ENCODE assay signal across 8 cellular contexts in the genomic region with DNA sequence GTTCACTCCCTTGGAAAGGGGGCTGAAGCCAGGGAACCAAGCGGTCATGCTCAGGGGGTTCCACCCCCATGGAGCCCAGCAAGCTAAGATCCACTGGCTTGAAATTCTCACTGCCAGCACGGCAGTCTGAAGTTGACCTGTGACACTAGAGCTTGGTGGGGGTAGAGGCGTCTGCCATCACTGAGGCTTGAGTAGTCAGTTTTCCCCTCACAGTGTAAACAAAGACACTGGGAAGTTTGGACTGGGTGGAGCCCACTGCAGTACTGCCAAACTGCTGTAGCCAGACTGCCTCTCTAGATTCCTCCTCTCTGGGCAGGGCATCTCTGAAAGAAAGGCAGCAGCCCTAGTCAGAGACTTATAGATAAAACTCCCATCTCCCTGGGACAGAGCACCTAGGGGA.
A peak's percentile ranks its signal among the peaks of the same experiment; 100 is the strongest.
DNase-seq lines count a peak whose midpoint lies in the region; ATAC-seq, FAIRE-seq and TF ChIP-seq lines count a peak whose summit lies in the region.
"Not testable (repeated sequence)": the region's sequence is repeated elsewhere in the genome, so short reads cannot be mapped to it uniquely, and the experiment has no call there.

No MANE protein-coding gene starts in this region.

- peaks cover 38% of the 10 kb centered on the region for H3K4me1 ChIP-seq in IMR-90 (ENCODE audit: control insufficient read depth, insufficient read depth, low read length)
- H3K4me1 ChIP-seq in HepG2 (ENCODE audit: insufficient read depth, low read length), result peaks cover 67% of the 10 kb centered on the region
- H3K4me1 ChIP-seq in trophoblast cell (ENCODE audit: control insufficient read depth in 1 of 2, insufficient read depth in 2 of 2, low read length in 2 of 2), result peaks cover 20 to 36% of the 10 kb centered on the region in 2 experiments
- H3K4me1 ChIP-seq in vagina, result peaks cover 22% of the 10 kb centered on the region

- H2BK12ac ChIP-seq in trophoblast cell (ENCODE audit: low read length), result peak overlapping the region; percentile 91

- TF ChIP-seq POLR2A in IMR-90 (IDR thresholded peaks at IDR 0.05; ENCODE audit: low read depth, low read length); HepG2 (IDR thresholded peaks at IDR 0.05; ENCODE audit: insufficient read depth in 1 of 2, low read depth in 2 of 2, low read length in 2 of 2); vagina (IDR thresholded peaks at IDR 0.05): not testable (repeated sequence)

- H2BK20ac ChIP-seq in IMR-90 (ENCODE audit: low read depth, low read length), result peak overlapping the region; percentile 99

- H2BK5ac ChIP-seq in IMR-90 (ENCODE audit: low read depth, low read length, poor library complexity, severe bottlenecking) (peak overlapping the region; percentile 99), trophoblast cell (ENCODE audit: low read depth, low read length, poor library complexity) (peak overlapping the region; percentile 22)

- not testable (repeated sequence) for H4K20me1 ChIP-seq in IMR-90 (ENCODE audit: insufficient read depth, low read length); HepG2 (ENCODE audit: insufficient read depth, low read length)

- peak overlapping the region; percentile 33 for H2AK9ac ChIP-seq in IMR-90 (replicated peaks; ENCODE audit: low read depth, low read length, poor library complexity)

- H3K4me2 ChIP-seq in IMR-90 (ENCODE audit: low read depth, low read length); HepG2 (ENCODE audit: low read depth, low read length); trophoblast cell (ENCODE audit: low read length): not testable (repeated sequence)

- FAIRE-seq in HepG2 (lab: Jason Lieb, UNC), result not testable (repeated sequence)

- not testable (repeated sequence) for H3K9me3 ChIP-seq in IMR-90 (ENCODE audit: control insufficient read depth, insufficient read depth, low read length); HepG2 (ENCODE audit: low read length); trophoblast cell (ENCODE audit: insufficient read depth, low read depth, low read length); vagina

- H3K4ac ChIP-seq in IMR-90 (ENCODE audit: low read depth, low read length) (peak overlapping the region; percentile 100), trophoblast cell (ENCODE audit: low read depth, low read length) (peak overlapping the region; percentile 40)

- DNase-seq in Daoy (ENCODE audit: low read depth) (peak; percentile 22), IMR-90 (peak; percentile 61), RPMI7951 (ENCODE audit: low read depth) (peak; percentile 29), cardiac fibroblast (ENCODE audit: low read depth in 2 of 2) (peak; percentile 27 to 59), fibroblast of mammary gland (ENCODE audit: low read depth) (peak; percentile 45), HepG2 (ENCODE audit: low spot score) (peak; percentile 70)
- not testable (repeated sequence) for DNase-seq in trophoblast cell; vagina (ENCODE audit: extremely low spot score in 2 of 2)

- peak overlapping the region; percentile 80 for H3K27ac ChIP-seq in IMR-90 (ENCODE audit: insufficient read depth, low read length)
- peak overlapping the region; percentile 69 for H3K27ac ChIP-seq in HepG2 (ENCODE audit: extremely low read length, insufficient read depth, low read length)
- not testable (repeated sequence) for H3K27ac ChIP-seq in trophoblast cell (ENCODE audit: low read depth, low read length)
- H3K27ac ChIP-seq in vagina, result peak overlapping the region; percentile 53

- H3K23ac ChIP-seq in IMR-90 (ENCODE audit: low read depth, low read length), result peak overlapping the region; percentile 93
- not testable (repeated sequence) for H3K23ac ChIP-seq in trophoblast cell (ENCODE audit: low read length)

- not testable (repeated sequence) for H3K4me3 ChIP-seq in IMR-90 (ENCODE audit: insufficient read depth, low read depth, low read length); cardiac fibroblast (replicated peaks in 1 of 2; ENCODE audit: low read depth in 2 of 2, low read length in 2 of 2); fibroblast of mammary gland (ENCODE audit: control insufficient read depth, low read depth, low read length); HepG2 (replicated peaks in 1 of 3; ENCODE audit: insufficient read depth in 1 of 3, low read depth in 2 of 3, low read length in 3 of 3); trophoblast cell (ENCODE audit: low read depth, low read length); vagina

- peak overlapping the region; percentile 97 for H3K18ac ChIP-seq in IMR-90 (ENCODE audit: low read depth, low read length)
- peak overlapping the region; percentile 63 for H3K18ac ChIP-seq in trophoblast cell (ENCODE audit: low read length)

- H2BK15ac ChIP-seq in IMR-90 (ENCODE audit: low read depth, low read length), result peak overlapping the region; percentile 96; the same call in 2 of the 3 replicates

- H3K79me2 ChIP-seq in HepG2 (ENCODE audit: insufficient read depth, low read length); trophoblast cell (ENCODE audit: control insufficient read depth, insufficient read depth, low read length, poor library complexity): not testable (repeated sequence)

- WGBS in IMR-90 (ENCODE audit: extremely low coverage in 2 of 2, insufficient read length in 1 of 2), 2 experiments, result no CpG with 5 or more reads among the region's 3 CpGs
- 20% methylated on average over 1 of the region's 3 CpGs for WGBS in HepG2 (ENCODE audit: low lambda C conversion rate)
- WGBS in trophoblast cell (ENCODE audit: extremely low coverage, insufficient coverage, insufficient read length), result no CpG with 5 or more reads among the region's 3 CpGs

- H3K9me1 ChIP-seq in IMR-90 (ENCODE audit: insufficient read depth, low read length), result peaks cover 29% of the 10 kb centered on the region

- peak overlapping the region; percentile 64 for H2AFZ ChIP-seq in IMR-90 (replicated peaks; ENCODE audit: low read length, poor library complexity)
- not testable (repeated sequence) for H2AFZ ChIP-seq in HepG2 (ENCODE audit: low read length); trophoblast cell (ENCODE audit: insufficient read depth, low read length, poor library complexity)

- H3K14ac ChIP-seq in IMR-90 (replicated peaks; ENCODE audit: low read depth, low read length), result peak overlapping the region; percentile 83
- H3K14ac ChIP-seq in trophoblast cell (ENCODE audit: low read length), result peak overlapping the region; percentile 53

- POLR2A ChIA-PET in IMR-90 (lab: Charles Lee; ENCODE audit: unreplicated experiment), result not testable (repeated sequence)
- POLR2A ChIA-PET in HepG2 (lab: Yijun Ruan, JAX), result interaction anchor here (0.8 to 1.5 kb wide), 4 partner anchors 10 to 1006 kb away, joined by 3 to 4 read pairs (median 3); no protein-coding TSS in a partner anchor

- H3K9ac ChIP-seq in IMR-90 (ENCODE audit: low read depth, low read length); trophoblast cell (ENCODE audit: low read length): not testable (repeated sequence)
- peak overlapping the region; percentile 36; the same call in 1 of the 2 replicates for H3K9ac ChIP-seq in HepG2 (ENCODE audit: insufficient read depth, low read depth, low read length)

- peak overlapping the region; percentile 74 to 93 for H4K8ac ChIP-seq in IMR-90 (ENCODE audit: low read depth in 2 of 2, low read length in 2 of 2)
- not testable (repeated sequence) for H4K8ac ChIP-seq in trophoblast cell (ENCODE audit: low read depth, low read length)

- intact Hi-C loops in IMR-90 (cut with micrococcal nuclease); HepG2 (cut with micrococcal nuclease; ENCODE audit: unreplicated experiment); vagina (cut with DNase I): not testable (repeated sequence)

- H3K36me3 ChIP-seq in IMR-90 (ENCODE audit: control insufficient read depth, insufficient read depth, low read length); HepG2 (replicated peaks in 1 of 2; ENCODE audit: control insufficient read depth in 1 of 2, insufficient read depth in 2 of 2, low read length in 2 of 2); trophoblast cell (ENCODE audit: control insufficient read depth in 1 of 2, insufficient read depth in 2 of 2, low read length in 2 of 2); vagina: not testable (repeated sequence)

- not testable (repeated sequence) for H4K12ac ChIP-seq in trophoblast cell (ENCODE audit: low read depth, low read length)

- TF ChIP-seq RAD21 in IMR-90 (IDR thresholded peaks at IDR 0.05; ENCODE audit: low read length); HepG2 (CRISPR knock-in tag; IDR thresholded peaks at IDR 0.05): not testable (repeated sequence)

- peak overlapping the region; percentile 99 for H2AK5ac ChIP-seq in IMR-90 (ENCODE audit: low read depth, low read length)
- peak overlapping the region; percentile 26 for H2AK5ac ChIP-seq in trophoblast cell (ENCODE audit: low read length)

- not testable (repeated sequence) for TF ChIP-seq CTCF in IMR-90 (conservative IDR thresholded peaks at IDR 0.05; ENCODE audit: low read depth, low read length); cardiac fibroblast (IDR thresholded peaks at IDR 0.05; ENCODE audit: low read depth, low read length); fibroblast of mammary gland (conservative IDR thresholded peaks at IDR 0.05; ENCODE audit: control insufficient read depth, insufficient read depth, low read depth, low read length); HepG2 (CRISPR knock-in tag; IDR thresholded peaks at IDR 0.05); vagina (IDR thresholded peaks at IDR 0.05)

- CTCF ChIA-PET in IMR-90 (lab: Yijun Ruan, JAX); HepG2 (lab: Yijun Ruan, JAX; ENCODE audit: low intra/inter-chr PET ratio, low total read pairs): not testable (repeated sequence)

- peak in 1 of 2 experiments; percentile 36; a peak in 1 of 4 replicates for TF ChIP-seq EP300 in HepG2 (IDR thresholded peaks at IDR 0.05; ENCODE audit: low read depth in 2 of 2, low read length in 2 of 2)
- not testable (repeated sequence) for TF ChIP-seq EP300 in HepG2 (CRISPR knock-in tag; IDR thresholded peaks at IDR 0.05; ENCODE audit: borderline replicate concordance)

- dilution Hi-C loops in IMR-90 (cut with HindIII; ENCODE audit: low sequenced_read_pairs, unreplicated experiment), result not testable (repeated sequence)

- peak overlapping the region; percentile 91 for H4K5ac ChIP-seq in IMR-90 (ENCODE audit: low read depth, low read length)

- H2BK120ac ChIP-seq in IMR-90 (ENCODE audit: low read depth, low read length) (peak overlapping the region; percentile 99), trophoblast cell (ENCODE audit: insufficient read depth, low read length, poor library complexity) (peak overlapping the region; percentile 95)

- in situ Hi-C loops in IMR-90 (cut with MboI; ENCODE audit: low sequenced_read_pairs), result not testable (repeated sequence)
- in situ Hi-C loops in HepG2 (cut with HindIII; ENCODE audit: extremely low pct_ligation_motif_present, low pct_unique_long_range_greater_than_20kb), result loop anchor here (10.0 kb wide), 1 partner anchor 104 kb away; no protein-coding TSS in a partner anchor

- not testable (repeated sequence) for H3K79me1 ChIP-seq in IMR-90 (ENCODE audit: low read depth in 1 of 2, low read length in 2 of 2)
- H3K79me1 ChIP-seq in trophoblast cell (ENCODE audit: low read length), result peaks cover 33% of the 10 kb centered on the region

- peak; percentile 17 for ATAC-seq in IMR-90 (ENCODE audit: low read depth)
- ATAC-seq in HepG2, result peak; percentile 14; the same call in 1 of the 3 replicates

- peak overlapping the region; percentile 94; the same call in 1 of the 2 replicates for H3K56ac ChIP-seq in IMR-90 (ENCODE audit: extremely low read depth, insufficient read depth, low read length)

- H3K27me3 ChIP-seq in IMR-90 (ENCODE audit: control insufficient read depth, insufficient read depth, low read length); HepG2 (ENCODE audit: control insufficient read depth in 1 of 2, insufficient read depth in 2 of 2, low read length in 2 of 2); trophoblast cell (ENCODE audit: insufficient read depth, low read length); vagina: not testable (repeated sequence)

- BruUV-seq in IMR-90 (replicated peaks; lab: Mats Ljungman, UMichigan); HepG2 (replicated peaks; lab: Mats Ljungman, UMichigan): not testable (repeated sequence)

- peak overlapping the region; percentile 99 for H4K91ac ChIP-seq in IMR-90 (ENCODE audit: insufficient read depth, low read depth, low read length)
- peak overlapping the region; percentile 83 for H4K91ac ChIP-seq in trophoblast cell (ENCODE audit: low read depth, low read length)
